ENCODE assay signal across 31 cellular contexts in genomic region chr9:129095908-129096307, GRCh38.
"Had no signal": no experiment of that assay in that cellular context is flagged by ENCODE, and none has a peak within 500 bp of the region (broad histone marks: within the 10 kb centered on the region; RNA-seq: fewer than 3 reads in every experiment).

No MANE protein-coding gene starts in this region.

- H3K9me3 ChIP-seq: adrenal gland had no signal

- H3K4me3 ChIP-seq: adrenal gland, cardiac muscle cell had no signal

- H3K27me3 ChIP-seq: adrenal gland, cardiac muscle cell had no signal

- ATAC-seq: activated CD8-positive, alpha-beta T cell treated with anti-CD3 and anti-CD28 coated beads for 36 hours; activated naive CD4-positive, alpha-beta T cell treated with anti-CD3 and anti-CD28 coated beads, Interleukin-2, amount 50 U/mL, for 72 hours; activated T-cell treated with anti-CD3 and anti-CD28 coated beads, Interleukin-2, amount 50 U/mL, for 4 hours; activated T-cell treated with anti-CD3 and anti-CD28 coated beads, Interleukin-2, amount 50 U/mL, for 72 hours; activated T-helper 17 cell treated with anti-CD3 and anti-CD28 coated beads, Interleukin-2, amount 50 U/mL, for 72 hours had no signal

- H3K36me3 ChIP-seq: cardiac muscle cell had no signal

- DNase-seq: activated B cell treated with CpG ODN at 0.5 μM for 24 hours; activated CD4-positive, alpha-beta memory T cell treated with anti-CD3 and anti-CD28 coated beads for 36 hours; activated CD4-positive, alpha-beta T cell treated with anti-CD3 and anti-CD28 coated beads for 4 hours; activated CD4-positive, alpha-beta T cell treated with anti-CD3 and anti-CD28 coated beads, Interleukin-2, amount 10 ng/mL, durations not matched to agents 24 days and 14 days; activated CD4-positive, alpha-beta T cell treated with anti-CD3 and anti-CD28 coated beads, Interleukin-2, amount 50 U/mL, for 1 hour; activated CD4-positive, alpha-beta T cell treated with anti-CD3 and anti-CD28 coated beads, Interleukin-2, amount 50 U/mL, for 4 hours; activated CD4-positive, CD25-positive, alpha-beta regulatory T cell treated with anti-CD3 and anti-CD28 coated beads, Interleukin-2, amount 50 U/mL, for 72 hours; activated CD8-positive, alpha-beta memory T cell treated with anti-CD3 and anti-CD28 coated beads, Interleukin-2, amount 50 U/mL, for 4 hours; activated CD8-positive, alpha-beta T cell treated with anti-CD3 and anti-CD28 coated beads for 36 hours; activated effector memory CD4-positive, alpha-beta T cell treated with anti-CD3 and anti-CD28 coated beads, Interleukin-2, amount 50 U/mL, for 16 hours; activated gamma-delta T cell treated with Interleukin-2 at 50 U/mL for 16 hours; activated naive CD4-positive, alpha-beta T cell; activated naive CD4-positive, alpha-beta T cell treated with anti-CD3 and anti-CD28 coated beads for 36 hours; activated naive CD4-positive, alpha-beta T cell treated with anti-CD3 and anti-CD28 coated beads, Interleukin-2, amount 50 U/mL, for 16 hours; activated naive CD8-positive, alpha-beta T cell treated with anti-CD3 and anti-CD28 coated beads for 36 hours; activated T-cell treated with anti-CD3 and anti-CD28 coated beads for 4 hours; activated T-cell treated with anti-CD3 and anti-CD28 coated beads, Interleukin-2, amount 50 U/mL, for 1 hour; activated T-cell treated with anti-CD3 and anti-CD28 coated beads, Interleukin-2, amount 50 U/mL, for 4 hours; activated T-cell treated with anti-CD3 and anti-CD28 coated beads, Interleukin-2, amount 50 U/mL, for 72 hours; adrenal gland; amniotic stem cell; aorta; caudate nucleus; cerebellar nuclear complex; T-helper 1 cell; T-helper 2 cell; T-helper 9 cell had no signal

- H3K27ac ChIP-seq: cardiac muscle cell, VCaP had no signal
